In the genomic region with DNA sequence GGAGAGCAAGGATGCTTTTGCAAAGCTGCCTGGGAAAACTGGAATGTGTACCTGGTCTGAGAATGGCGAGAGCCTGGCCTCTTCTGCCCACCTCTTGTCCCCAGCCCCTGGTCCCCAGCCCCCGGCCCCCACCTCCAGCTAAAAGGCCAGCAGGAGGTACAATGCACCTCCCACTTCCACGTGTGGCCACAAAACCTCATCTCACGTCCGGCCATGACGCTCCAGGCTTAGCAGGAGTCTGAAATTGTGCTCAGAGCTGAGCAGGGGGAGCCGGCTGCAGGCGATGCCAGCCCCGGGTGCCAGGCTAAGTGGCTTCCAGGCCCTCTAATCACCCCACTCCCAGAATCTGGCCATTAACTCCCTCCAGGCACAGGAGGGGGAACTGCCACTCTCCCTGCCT, we compare ENCODE assay signal across 20 cellular contexts.
"Had no signal": no experiment of that assay in that cellular context is flagged by ENCODE, and none has a peak within 500 bp of the region (broad histone marks: within the 10 kb centered on the region; RNA-seq: fewer than 3 reads in every experiment).

No MANE protein-coding gene starts in this region.

- H3K36me3 ChIP-seq: heart left ventricle, left lung, lower lobe of right lung, neutrophil, tibial nerve had no signal

- H3K36me3 Mint-ChIP-seq: memory B cell; natural killer cell treated with Interleukin-12 subunit alpha and Interleukin-12 subunit beta and Interleukin-15 and Interleukin-18, amount 100 ng/mL, for 72 hours; stimulated activated naive B cell treated with anti-CD40 and anti-IgM and Interleukin-4, amounts not matched to agents 10 μg/mL and 1 μg/mL and 100 μg/mL, for 72 hours had no signal

- H3K9me3 Mint-ChIP-seq: natural killer cell treated with Interleukin-12 subunit alpha and Interleukin-12 subunit beta and Interleukin-15 and Interleukin-18, amount 100 ng/mL, for 72 hours had no signal

- H3K27ac ChIP-seq: dorsolateral prefrontal cortex, heart left ventricle, left lung, lower lobe of right lung, neutrophil, psoas muscle, testis, tibial nerve had no signal

- DNase-seq: cortex of kidney; effector CD8-positive, alpha-beta T cell; heart left ventricle; hippocampal formation; left lung; lower lobe of right lung; midbrain; psoas muscle; retina; stimulated activated CD4-positive, alpha-beta T cell treated with anti-CD3 and anti-CD28 coated beads, Interleukin-2, amount 100 ng/mL, for 24 hours; stimulated activated CD4-positive, alpha-beta T cell treated with anti-CD3 and anti-CD28 coated beads, Interleukin-4, amount 100 ng/mL, for 4 hours; stimulated activated naive B cell treated with anti-CD40 and anti-IgM and Interleukin-4, amounts not matched to agents 10 μg/mL and 1 μg/mL and 100 μg/mL, for 72 hours; stimulated activated naive CD8-positive, alpha-beta T cell treated with anti-CD3 and anti-CD28 coated beads, Interleukin-15, amount 100 ng/mL, for 72 hours; testis had no signal

- H3K4me1 ChIP-seq: heart left ventricle, left lung, lower lobe of right lung, psoas muscle, testis, tibial nerve had no signal

- H3K9me3 ChIP-seq: left lung, neutrophil, psoas muscle, testis had no signal

- H3K27ac Mint-ChIP-seq: memory B cell; natural killer cell treated with Interleukin-12 subunit alpha and Interleukin-12 subunit beta and Interleukin-15 and Interleukin-18, amount 100 ng/mL, for 72 hours; stimulated activated naive B cell treated with anti-CD40 and anti-IgM and Interleukin-4, amounts not matched to agents 10 μg/mL and 1 μg/mL and 100 μg/mL, for 72 hours had no signal

- ATAC-seq: heart left ventricle; left lung; lower lobe of right lung; psoas muscle; sciatic nerve; stimulated activated naive B cell treated with anti-CD40 and anti-IgM and Interleukin-4, amounts not matched to agents 10 μg/mL and 1 μg/mL and 100 μg/mL, for 72 hours; stimulated activated naive CD8-positive, alpha-beta T cell treated with anti-CD3 and anti-CD28 coated beads, Interleukin-15, amount 100 ng/mL, for 72 hours had no signal

- H3K4me3 Mint-ChIP-seq: memory B cell; natural killer cell treated with Interleukin-12 subunit alpha and Interleukin-12 subunit beta and Interleukin-15 and Interleukin-18, amount 100 ng/mL, for 72 hours; stimulated activated naive B cell treated with anti-CD40 and anti-IgM and Interleukin-4, amounts not matched to agents 10 μg/mL and 1 μg/mL and 100 μg/mL, for 72 hours; stimulated activated naive CD8-positive, alpha-beta T cell treated with anti-CD3 and anti-CD28 coated beads, Interleukin-15, amount 100 ng/mL, for 72 hours had no signal

- H3K27me3 ChIP-seq: testis had no signal

- H3K4me1 Mint-ChIP-seq: stimulated activated naive B cell treated with anti-CD40 and anti-IgM and Interleukin-4, amounts not matched to agents 10 μg/mL and 1 μg/mL and 100 μg/mL, for 72 hours; stimulated activated naive CD8-positive, alpha-beta T cell treated with anti-CD3 and anti-CD28 coated beads, Interleukin-15, amount 100 ng/mL, for 72 hours had no signal

- H3K4me3 ChIP-seq: dorsolateral prefrontal cortex, heart left ventricle, left lung, lower lobe of right lung, psoas muscle, testis, tibial nerve had no signal
